In the genomic region with DNA sequence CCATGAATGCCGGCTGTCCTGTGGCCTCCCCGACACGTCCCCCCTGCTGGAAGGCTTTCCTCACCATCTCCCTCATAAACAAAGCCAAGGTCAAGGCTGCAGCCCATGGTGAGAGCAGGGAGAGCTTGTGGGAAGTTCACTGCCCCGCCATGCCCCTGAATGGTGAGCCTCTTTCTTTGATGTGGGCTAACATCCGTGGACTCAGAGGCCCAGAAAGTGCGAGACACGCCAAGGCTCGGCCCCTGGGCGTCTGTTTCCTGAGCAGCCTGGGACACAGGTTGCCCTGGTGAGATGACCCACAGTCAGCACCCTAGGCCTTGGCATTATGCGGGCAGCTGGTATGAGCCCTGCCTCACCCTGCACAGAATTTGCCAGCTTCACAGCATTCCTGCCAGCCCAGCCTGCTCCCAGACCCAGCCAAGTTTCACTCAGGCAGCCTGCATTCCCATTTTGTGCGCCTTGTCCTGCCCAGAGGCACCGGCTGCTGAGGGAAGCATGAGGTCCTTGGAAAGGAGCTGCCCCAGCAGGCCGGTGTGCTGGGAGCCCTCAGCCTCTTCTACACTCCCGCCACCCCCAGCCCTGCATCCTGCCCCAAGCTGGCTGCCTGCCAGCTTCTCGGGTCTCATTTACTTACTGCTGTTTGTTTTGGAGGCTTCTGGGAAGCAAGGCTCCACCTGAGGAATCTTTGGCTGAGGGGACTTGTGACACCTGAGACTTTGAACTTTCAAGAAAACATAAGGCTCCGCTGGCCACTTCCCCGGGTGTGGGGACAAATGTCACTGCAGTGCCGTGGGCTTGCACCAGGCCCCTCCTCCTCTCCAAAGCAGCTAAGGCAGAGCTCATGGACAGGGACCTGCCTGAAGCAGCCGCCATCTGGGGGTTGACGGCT, we compare ENCODE assay signal across 8 cellular contexts. TPM values are rescaled to one million over a fixed set of nuclear protein-coding genes. Genes with fewer than 3 reads are reported as not detected.
DNase-seq lines count a peak whose midpoint lies in the region; ATAC-seq and TF ChIP-seq lines count a peak whose summit lies in the region.

No MANE protein-coding gene starts in this region.

- H3K27ac ChIP-seq in lower lobe of right lung, result no peak overlapping the region
- H3K27ac ChIP-seq in effector memory CD4-positive, alpha-beta T cell (ENCODE audit: insufficient read depth, low read length, poor library complexity, severe bottlenecking), result no peak overlapping the region

- ATAC-seq in lower lobe of right lung (peak; percentile 70 to 83), GM21447 (IDR thresholded peaks at IDR 0.05; ENCODE audit: unreplicated experiment) (no peak)

- H3K9me3 ChIP-seq in lower lobe of right lung, result no peaks in the 10 kb centered on the region
- no peaks in the 10 kb centered on the region for H3K9me3 ChIP-seq in effector memory CD4-positive, alpha-beta T cell (ENCODE audit: control insufficient read depth, low read length)

- TF ChIP-seq CTCF in astrocyte of the spinal cord (IDR thresholded peaks at IDR 0.05; ENCODE audit: low read depth, low read length), result no peak
- no peak for TF ChIP-seq CTCF in lower lobe of right lung (IDR thresholded peaks at IDR 0.05)

- peaks cover 9% of the 10 kb centered on the region for H3K4me1 ChIP-seq in lower lobe of right lung
- H3K4me1 ChIP-seq in effector memory CD4-positive, alpha-beta T cell (ENCODE audit: control insufficient read depth, insufficient read depth, low read length, poor library complexity, severe bottlenecking), result peaks cover 7% of the 10 kb centered on the region

- no peaks in the 10 kb centered on the region for H3K36me3 ChIP-seq in lower lobe of right lung
- no peaks in the 10 kb centered on the region for H3K36me3 ChIP-seq in effector memory CD4-positive, alpha-beta T cell (ENCODE audit: control insufficient read depth, insufficient read depth, low read length)

- no peaks in the 10 kb centered on the region for H3K27me3 ChIP-seq in lower lobe of right lung (ENCODE audit: low read depth)
- H3K27me3 ChIP-seq in effector memory CD4-positive, alpha-beta T cell (replicated peaks; ENCODE audit: control insufficient read depth, insufficient read depth, low read length, poor library complexity, severe bottlenecking), result no peaks in the 10 kb centered on the region

- H3K4me3 ChIP-seq in astrocyte of the spinal cord (ENCODE audit: low read depth, low read length) (no peak overlapping the region), lower lobe of right lung (no peak overlapping the region)
- H3K4me3 ChIP-seq in effector memory CD4-positive, alpha-beta T cell (ENCODE audit: insufficient read depth, low read depth, low read length, poor library complexity, severe bottlenecking), result no peak overlapping the region

- in situ Hi-C loops in G401 (cut with HindIII; ENCODE audit: low sequenced_read_pairs) (no loop called here), astrocyte of the spinal cord (cut with HindIII; ENCODE audit: low sequenced_read_pairs) (no loop called here)

- DNase-seq in G401 (ENCODE audit: low spot score), result peak; percentile 74
- DNase-seq in NCI-H510A (lab: John Stamatoyannopoulos, UW), result peak; percentile 85
- DNase-seq in astrocyte of the spinal cord (ENCODE audit: low read depth, low spot score), result peak; percentile 37
- peak; percentile 67 for DNase-seq in lower lobe of right lung
- no peak for DNase-seq in KG1 (lab: John Stamatoyannopoulos, UW)
- no peak for DNase-seq in effector memory CD4-positive, alpha-beta T cell
- DNase-seq in activated CD4-positive, alpha-beta T cell treated with anti-CD3 and anti-CD28 coated beads for 4 hours, result no peak

- intact Hi-C loops in lower lobe of right lung (cut with DNase I), result no loop called here

RNA-seq across cellular contexts. Expression of a gene that starts 31.9 kb away (rescaled TPM):
- 38.2 and 42.5 TPM in 2 replicates for total RNA-seq in G401 (2014; rRNA removed; shearing (Covaris generic))
- total RNA-seq in lower lobe of right lung, result 0.77 TPM

Comparison
In these comparisons a context has a peak if more than half of its experiments do, and no peak if none do; other contexts are left out.
1. DNase-seq: peak in G401 (single experiment), NCI-H510A (single experiment), astrocyte of the spinal cord (single experiment) and lower lobe of right lung (single experiment); none in KG1 (single experiment), effector memory CD4-positive, alpha-beta T cell (0 of 3) and activated CD4-positive, alpha-beta T cell treated with anti-CD3 and anti-CD28 coated beads for 4 hours (0 of 2).
2. RNA of a gene that starts 31.9 kb away (total RNA-seq): 38.2 to 42.5 TPM in G401; 0.77 TPM in lower lobe of right lung (single experiment); every median in the first group is over 10 times any median in the second.